Comparison of ENCODE assay signal across 9 cellular contexts in genomic region chr17:39982069-39982371, GRCh38. TPM values are rescaled to one million over a fixed set of nuclear protein-coding genes. Genes with fewer than 3 reads are reported as not detected.
DNase-seq lines count a peak whose midpoint lies in the region; ATAC-seq and TF ChIP-seq lines count a peak whose summit lies in the region.
"Had no signal": no experiment of that assay in that cellular context is flagged by ENCODE, and none has a peak within 500 bp of the region (broad histone marks: within the 10 kb centered on the region; RNA-seq: fewer than 3 reads in every experiment).

No MANE protein-coding gene starts in this region.

- H3K4me3 ChIP-seq in AG09309 (ENCODE audit: control insufficient read depth, low read depth, low read length) (peak overlapping the region; percentile 93), colonic mucosa (peak overlapping the region; percentile 84)

- peak overlapping the region in 1 of 2 donors; percentile 97 for H3K9ac ChIP-seq in colonic mucosa (ENCODE audit: low read depth in 2 of 2, low read length in 2 of 2)

- H3K9me3 ChIP-seq in colonic mucosa: no peaks in the 10 kb centered on the region

- peaks cover 0 to 38% (median 4%) of the 10 kb centered on the region in 3 donors for H3K36me3 Mint-ChIP-seq in naive thymus-derived CD8-positive, alpha-beta T cell

- peak overlapping the region; percentile 80 for H3K27ac ChIP-seq in colonic mucosa

- H3K4me1 ChIP-seq in colonic mucosa: no peaks in the 10 kb centered on the region

- DNase-seq in AG09309 (ENCODE audit: low read depth) (no peak), KBM-7 (peak; percentile 11), colonic mucosa (no peak), NCI-H345 (lab: John Stamatoyannopoulos, UW) (no peak), inferior parietal cortex (ENCODE audit: extremely low spot score) (no peak), iPS-NIHi7 (ENCODE audit: extremely low spot score) (no peak)
- no peak for DNase-seq in naive thymus-derived CD8-positive, alpha-beta T cell

- intact Hi-C loops in colonic mucosa (cut with DNase I): no loop called here

- peaks cover 21 to 48% (median 40%) of the 10 kb centered on the region in 4 donors for H3K4me1 Mint-ChIP-seq in naive thymus-derived CD8-positive, alpha-beta T cell

- no peaks in the 10 kb centered on the region for H3K27me3 Mint-ChIP-seq in naive thymus-derived CD8-positive, alpha-beta T cell

- POLR2A ChIA-PET in naive thymus-derived CD8-positive, alpha-beta T cell (lab: Charles Lee): interaction anchor here (0.9 to 3.4 kb wide), 4 partner anchors 12 to 341 kb away, joined by 3 to 45 read pairs (median 6); partner anchors contain the start of genes LRRC3C, MED24 and ORMDL3

- TF ChIP-seq CTCF in AG09309 (IDR thresholded peaks at IDR 0.05; ENCODE audit: control insufficient read depth, insufficient read depth, low read depth, low read length, missing control alignments) (no peak), colonic mucosa (IDR thresholded peaks at IDR 0.05) (no peak)

- H3K27me3 ChIP-seq in colonic mucosa: no peaks in the 10 kb centered on the region

- no peak for ATAC-seq in naive thymus-derived CD8-positive, alpha-beta T cell
- ATAC-seq in HG03460 (IDR thresholded peaks at IDR 0.05; ENCODE audit: unreplicated experiment): no peak

- peak overlapping the region; percentile 90 to 98 (median 96) for H3K27ac Mint-ChIP-seq in naive thymus-derived CD8-positive, alpha-beta T cell

- peak overlapping the region; percentile 91 to 96 (median 94) for H3K4me3 Mint-ChIP-seq in naive thymus-derived CD8-positive, alpha-beta T cell

- H3K36me3 ChIP-seq in colonic mucosa: peaks cover 19% of the 10 kb centered on the region

- H3K9me3 Mint-ChIP-seq in naive thymus-derived CD8-positive, alpha-beta T cell: no peaks in the 10 kb centered on the region

- in situ Hi-C loops in KBM-7 (cut with MboI; ENCODE audit: low pct_unique_long_range_greater_than_20kb, low sequenced_read_pairs): no loop called here

RNA-seq across cellular contexts. Expression of gene PSMD3, which starts 1.4 kb away (rescaled TPM):
- total RNA-seq in colonic mucosa: 100 to 1,000 TPM; 106 to 152 TPM
- 10 to 100 TPM; 77.1 to 87.9 TPM for total RNA-seq in naive thymus-derived CD8-positive, alpha-beta T cell
- polyA plus RNA-seq in naive thymus-derived CD8-positive, alpha-beta T cell: 10 to 100 TPM; 45.4 to 55.9 (median 51.5) TPM

RNA-seq across cellular contexts. Expression of gene GSDMA, which starts 19.2 kb away (rescaled TPM):
- total RNA-seq in colonic mucosa: under 1 TPM; 0.17 to 0.90 TPM
- not detected for total RNA-seq in naive thymus-derived CD8-positive, alpha-beta T cell
- under 1 TPM; 0.16 to 0.65 (median 0.50) TPM for polyA plus RNA-seq in naive thymus-derived CD8-positive, alpha-beta T cell
- total RNA-seq: HT1080 had no signal

RNA-seq across cellular contexts. Expression of gene CSF3, which starts 33.2 kb away (rescaled TPM):
- under 1 TPM in 1 of 2 donors, not detected in 1; 0.37 TPM for total RNA-seq in colonic mucosa
- total RNA-seq in naive thymus-derived CD8-positive, alpha-beta T cell: not detected
- polyA plus RNA-seq in naive thymus-derived CD8-positive, alpha-beta T cell: not detected
- total RNA-seq: HT1080 had no signal

RNA-seq across cellular contexts. Expression of gene LRRC3C, which starts 54.5 kb away (rescaled TPM):
- not detected for total RNA-seq in colonic mucosa
- total RNA-seq in naive thymus-derived CD8-positive, alpha-beta T cell: under 1 TPM in 1 of 2 experiments, not detected in 1; 0.44 TPM
- not detected for polyA plus RNA-seq in naive thymus-derived CD8-positive, alpha-beta T cell
- total RNA-seq: HT1080 had no signal

RNA-seq across cellular contexts. Expression of gene ORMDL3, which starts 54.6 kb away (rescaled TPM):
- 10 to 100 TPM; 57.2 to 69.3 TPM for total RNA-seq in colonic mucosa
- total RNA-seq in naive thymus-derived CD8-positive, alpha-beta T cell: 100 to 1,000 TPM; 178 to 192 TPM
- polyA plus RNA-seq in naive thymus-derived CD8-positive, alpha-beta T cell: 100 to 1,000 TPM; 100 to 335 (median 249) TPM
